Comparison of ENCODE assay signal across 1 cellular context in the genomic region with DNA sequence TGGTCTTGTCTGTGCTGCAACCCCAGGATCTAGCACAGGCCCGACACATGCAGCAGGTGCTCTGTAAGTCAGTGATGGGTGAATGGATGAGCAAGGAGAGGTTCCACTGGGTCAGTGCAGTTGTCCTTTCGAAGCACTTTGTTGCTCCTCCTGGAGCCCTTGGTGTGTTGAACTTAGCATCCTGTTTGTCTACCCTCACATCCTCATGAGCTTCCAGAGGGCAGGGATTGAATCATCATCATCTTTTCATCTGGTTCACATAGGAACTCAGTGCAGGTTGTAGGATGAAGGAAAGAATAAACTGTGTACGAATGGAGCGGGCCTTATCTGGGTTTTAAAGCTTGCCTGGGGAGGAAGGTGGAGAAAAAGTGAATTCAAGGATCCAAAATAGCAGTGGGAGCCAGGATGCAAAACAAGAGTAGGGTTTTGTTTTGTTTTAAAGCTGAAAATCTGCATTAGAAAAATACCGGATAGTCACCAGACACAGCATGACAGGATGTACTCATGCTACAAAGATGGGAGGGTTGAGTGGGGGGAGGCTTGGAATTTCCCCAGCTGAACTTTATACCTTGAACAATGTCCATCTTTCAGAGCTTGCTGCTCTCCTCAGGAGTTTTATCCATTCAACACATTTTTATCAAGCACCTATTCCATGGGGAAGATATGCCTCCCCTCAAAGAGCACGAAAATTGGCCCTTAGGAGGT.
TF ChIP-seq lines count a peak whose summit lies in the region.

No MANE protein-coding gene starts in this region.

TF ChIP-seq in HepG2, 621 proteins besides CTCF, POLR2A, EP300 and RAD21 (continued from another document and continues in another):
- TF ChIP-seq MZF1 (CRISPR knock-in tag; IDR thresholded peaks at IDR 0.05; ENCODE audit: borderline replicate concordance) (no peak), THAP11 (CRISPR knock-in tag; IDR thresholded peaks at IDR 0.05) (0 out of 2 replicates have a peak, but pooled peaks have one; percentile 32), ZNF672 (CRISPR knock-in tag; IDR thresholded peaks at IDR 0.05) (no peak), CBX1 (IDR thresholded peaks at IDR 0.05; ENCODE audit: low read depth) (no peak), POGZ (CRISPR knock-in tag; IDR thresholded peaks at IDR 0.05) (0 out of 2 replicates have a peak, but pooled peaks have one; percentile 16), NFKB2 (CRISPR knock-in tag; IDR thresholded peaks at IDR 0.05; ENCODE audit: borderline replicate concordance) (no peak), ZMYM2 (CRISPR knock-in tag; IDR thresholded peaks at IDR 0.05) (no peak), ZBTB20 (CRISPR knock-in tag; IDR thresholded peaks at IDR 0.05; ENCODE audit: borderline replicate concordance, low read depth) (0 out of 2 replicates have a peak, but pooled peaks have one; percentile 58), ZNF317 (CRISPR knock-in tag; IDR thresholded peaks at IDR 0.05) (0 out of 2 replicates have a peak, but pooled peaks have one; percentile 36), RBM22 (optimal IDR thresholded peaks at IDR 0.05; ENCODE audit: low read length) (no peak), ZNF12 (CRISPR knock-in tag; IDR thresholded peaks at IDR 0.05) (no peak), PPARG (CRISPR knock-in tag; conservative IDR thresholded peaks at IDR 0.05) (0 out of 2 replicates have a peak, but pooled peaks have one; percentile 12), SRF (IDR thresholded peaks at IDR 0.05; ENCODE audit: low read depth, low read length) (no peak), PHF21A (CRISPR knock-in tag; IDR thresholded peaks at IDR 0.05) (0 out of 2 replicates have a peak, but pooled peaks have one; percentile 15), ZNF713 (CRISPR knock-in tag; IDR thresholded peaks at IDR 0.05) (no peak), POLR2G (IDR thresholded peaks at IDR 0.05; ENCODE audit: low read depth, low read length) (peak; percentile 36), NCOA2 (CRISPR knock-in tag; IDR thresholded peaks at IDR 0.05) (peak; percentile 63), ZNF333 (CRISPR knock-in tag; IDR thresholded peaks at IDR 0.05; ENCODE audit: borderline replicate concordance) (no peak), FOXK1 (CRISPR knock-in tag; IDR thresholded peaks at IDR 0.05; ENCODE audit: borderline replicate concordance, low read depth) (peak; percentile 62; the same call in 1 of the 2 replicates), SOX13 (IDR thresholded peaks at IDR 0.05) (no peak), SOX13 (CRISPR knock-in tag; conservative IDR thresholded peaks at IDR 0.05 in 1 of 2, IDR thresholded peaks at IDR 0.05 in 1 of 2) (peak in 1 of 2 experiments; percentile 72; a peak in 2 of 4 replicates), RCOR2 (CRISPR knock-in tag; IDR thresholded peaks at IDR 0.05) (0 out of 2 replicates have a peak, but pooled peaks have one; percentile 30), NR1H2 (CRISPR knock-in tag; IDR thresholded peaks at IDR 0.05; ENCODE audit: borderline replicate concordance, low read depth) (no peak), TSC22D2 (CRISPR knock-in tag; IDR thresholded peaks at IDR 0.05; ENCODE audit: borderline replicate concordance) (no peak), TCF7L2 (IDR thresholded peaks at IDR 0.05; ENCODE audit: low read depth, low read length) (no peak), ZBTB3 (CRISPR knock-in tag; IDR thresholded peaks at IDR 0.05; ENCODE audit: borderline replicate concordance, low read depth) (0 out of 2 replicates have a peak, but pooled peaks have one; percentile 36), HIVEP1 (CRISPR knock-in tag; IDR thresholded peaks at IDR 0.05) (no peak), POLR2AphosphoS2 (IDR thresholded peaks at IDR 0.05; ENCODE audit: low read depth, low read length) (no peak), BRD4 (CRISPR knock-in tag; IDR thresholded peaks at IDR 0.05) (no peak), NR2C2 (CRISPR knock-in tag; IDR thresholded peaks at IDR 0.05; ENCODE audit: borderline replicate concordance) (peak; percentile 28; the same call in 1 of the 2 replicates), ZNF230 (CRISPR knock-in tag; IDR thresholded peaks at IDR 0.05) (0 out of 2 replicates have a peak, but pooled peaks have one; percentile 46), ZFP1 (CRISPR knock-in tag; IDR thresholded peaks at IDR 0.05) (0 out of 2 replicates have a peak, but pooled peaks have one; percentile 68), ZNF124 (CRISPR knock-in tag; IDR thresholded peaks at IDR 0.05) (peak; percentile 34; the same call in 1 of the 2 replicates), GABPA (IDR thresholded peaks at IDR 0.05; ENCODE audit: low read depth, low read length) (no peak), GABPA (CRISPR knock-in tag; IDR thresholded peaks at IDR 0.05; ENCODE audit: low read depth) (peak; percentile 48; the same call in 1 of the 2 replicates)
- TF ChIP-seq, protein P1, sequence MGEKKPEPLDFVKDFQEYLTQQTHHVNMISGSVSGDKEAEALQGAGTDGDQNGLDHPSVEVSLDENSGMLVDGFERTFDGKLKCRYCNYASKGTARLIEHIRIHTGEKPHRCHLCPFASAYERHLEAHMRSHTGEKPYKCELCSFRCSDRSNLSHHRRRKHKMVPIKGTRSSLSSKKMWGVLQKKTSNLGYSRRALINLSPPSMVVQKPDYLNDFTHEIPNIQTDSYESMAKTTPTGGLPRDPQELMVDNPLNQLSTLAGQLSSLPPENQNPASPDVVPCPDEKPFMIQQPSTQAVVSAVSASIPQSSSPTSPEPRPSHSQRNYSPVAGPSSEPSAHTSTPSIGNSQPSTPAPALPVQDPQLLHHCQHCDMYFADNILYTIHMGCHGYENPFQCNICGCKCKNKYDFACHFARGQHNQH (CRISPR knock-in tag; IDR thresholded peaks at IDR 0.05), result peak; percentile 74; the same call in 1 of the 2 replicates
- TF ChIP-seq, protein P2, sequence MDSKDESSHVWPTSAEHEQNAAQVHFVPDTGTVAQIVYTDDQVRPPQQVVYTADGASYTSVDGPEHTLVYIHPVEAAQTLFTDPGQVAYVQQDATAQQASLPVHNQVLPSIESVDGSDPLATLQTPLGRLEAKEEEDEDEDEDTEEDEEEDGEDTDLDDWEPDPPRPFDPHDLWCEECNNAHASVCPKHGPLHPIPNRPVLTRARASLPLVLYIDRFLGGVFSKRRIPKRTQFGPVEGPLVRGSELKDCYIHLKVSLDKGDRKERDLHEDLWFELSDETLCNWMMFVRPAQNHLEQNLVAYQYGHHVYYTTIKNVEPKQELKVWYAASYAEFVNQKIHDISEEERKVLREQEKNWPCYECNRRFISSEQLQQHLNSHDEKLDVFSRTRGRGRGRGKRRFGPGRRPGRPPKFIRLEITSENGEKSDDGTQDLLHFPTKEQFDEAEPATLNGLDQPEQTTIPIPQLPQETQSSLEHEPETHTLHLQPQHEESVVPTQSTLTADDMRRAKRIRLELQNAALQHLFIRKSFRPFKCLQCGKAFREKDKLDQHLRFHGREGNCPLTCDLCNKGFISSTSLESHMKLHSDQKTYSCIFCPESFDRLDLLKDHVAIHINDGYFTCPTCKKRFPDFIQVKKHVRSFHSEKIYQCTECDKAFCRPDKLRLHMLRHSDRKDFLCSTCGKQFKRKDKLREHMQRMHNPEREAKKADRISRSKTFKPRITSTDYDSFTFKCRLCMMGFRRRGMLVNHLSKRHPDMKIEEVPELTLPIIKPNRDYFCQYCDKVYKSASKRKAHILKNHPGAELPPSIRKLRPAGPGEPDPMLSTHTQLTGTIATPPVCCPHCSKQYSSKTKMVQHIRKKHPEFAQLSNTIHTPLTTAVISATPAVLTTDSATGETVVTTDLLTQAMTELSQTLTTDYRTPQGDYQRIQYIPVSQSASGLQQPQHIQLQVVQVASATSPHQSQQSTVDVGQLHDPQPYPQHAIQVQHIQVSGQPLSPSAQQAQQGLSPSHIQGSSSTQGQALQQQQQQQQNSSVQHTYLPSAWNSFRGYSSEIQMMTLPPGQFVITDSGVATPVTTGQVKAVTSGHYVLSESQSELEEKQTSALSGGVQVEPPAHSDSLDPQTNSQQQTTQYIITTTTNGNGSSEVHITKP (CRISPR knock-in tag; IDR thresholded peaks at IDR 0.05; ENCODE audit: low read depth), result 0 out of 2 replicates have a peak, but pooled peaks have one; percentile 21
- TF ChIP-seq, protein P3, sequence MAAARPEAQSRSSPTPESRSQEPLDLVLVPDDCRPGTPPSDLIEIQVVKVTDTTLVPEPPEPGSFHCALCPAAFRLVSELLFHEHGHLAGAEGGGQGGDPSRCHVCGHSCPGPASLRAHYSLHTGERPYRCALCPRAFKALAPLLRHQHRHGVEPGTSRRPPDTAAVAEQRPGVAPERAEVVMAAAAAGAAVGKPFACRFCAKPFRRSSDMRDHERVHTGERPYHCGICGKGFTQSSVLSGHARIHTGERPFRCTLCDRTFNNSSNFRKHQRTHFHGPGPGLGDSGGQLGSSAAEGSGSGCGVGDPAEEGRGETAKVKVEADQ (CRISPR knock-in tag; IDR thresholded peaks at IDR 0.05; ENCODE audit: borderline replicate concordance), result no peak
- TF ChIP-seq, protein P4, sequence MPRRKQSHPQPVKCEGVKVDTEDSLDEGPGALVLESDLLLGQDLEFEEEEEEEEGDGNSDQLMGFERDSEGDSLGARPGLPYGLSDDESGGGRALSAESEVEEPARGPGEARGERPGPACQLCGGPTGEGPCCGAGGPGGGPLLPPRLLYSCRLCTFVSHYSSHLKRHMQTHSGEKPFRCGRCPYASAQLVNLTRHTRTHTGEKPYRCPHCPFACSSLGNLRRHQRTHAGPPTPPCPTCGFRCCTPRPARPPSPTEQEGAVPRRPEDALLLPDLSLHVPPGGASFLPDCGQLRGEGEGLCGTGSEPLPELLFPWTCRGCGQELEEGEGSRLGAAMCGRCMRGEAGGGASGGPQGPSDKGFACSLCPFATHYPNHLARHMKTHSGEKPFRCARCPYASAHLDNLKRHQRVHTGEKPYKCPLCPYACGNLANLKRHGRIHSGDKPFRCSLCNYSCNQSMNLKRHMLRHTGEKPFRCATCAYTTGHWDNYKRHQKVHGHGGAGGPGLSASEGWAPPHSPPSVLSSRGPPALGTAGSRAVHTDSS (CRISPR knock-in tag; conservative IDR thresholded peaks at IDR 0.05), result no peak
- TF ChIP-seq, protein P5, sequence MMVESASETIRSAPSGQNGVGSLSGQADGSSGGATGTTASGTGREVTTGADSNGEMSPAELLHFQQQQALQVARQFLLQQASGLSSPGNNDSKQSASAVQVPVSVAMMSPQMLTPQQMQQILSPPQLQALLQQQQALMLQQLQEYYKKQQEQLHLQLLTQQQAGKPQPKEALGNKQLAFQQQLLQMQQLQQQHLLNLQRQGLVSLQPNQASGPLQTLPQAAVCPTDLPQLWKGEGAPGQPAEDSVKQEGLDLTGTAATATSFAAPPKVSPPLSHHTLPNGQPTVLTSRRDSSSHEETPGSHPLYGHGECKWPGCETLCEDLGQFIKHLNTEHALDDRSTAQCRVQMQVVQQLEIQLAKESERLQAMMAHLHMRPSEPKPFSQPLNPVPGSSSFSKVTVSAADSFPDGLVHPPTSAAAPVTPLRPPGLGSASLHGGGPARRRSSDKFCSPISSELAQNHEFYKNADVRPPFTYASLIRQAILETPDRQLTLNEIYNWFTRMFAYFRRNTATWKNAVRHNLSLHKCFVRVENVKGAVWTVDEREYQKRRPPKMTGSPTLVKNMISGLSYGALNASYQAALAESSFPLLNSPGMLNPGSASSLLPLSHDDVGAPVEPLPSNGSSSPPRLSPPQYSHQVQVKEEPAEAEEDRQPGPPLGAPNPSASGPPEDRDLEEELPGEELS (CRISPR knock-in tag; IDR thresholded peaks at IDR 0.05), result peak; percentile 81
- TF ChIP-seq, protein P6, sequence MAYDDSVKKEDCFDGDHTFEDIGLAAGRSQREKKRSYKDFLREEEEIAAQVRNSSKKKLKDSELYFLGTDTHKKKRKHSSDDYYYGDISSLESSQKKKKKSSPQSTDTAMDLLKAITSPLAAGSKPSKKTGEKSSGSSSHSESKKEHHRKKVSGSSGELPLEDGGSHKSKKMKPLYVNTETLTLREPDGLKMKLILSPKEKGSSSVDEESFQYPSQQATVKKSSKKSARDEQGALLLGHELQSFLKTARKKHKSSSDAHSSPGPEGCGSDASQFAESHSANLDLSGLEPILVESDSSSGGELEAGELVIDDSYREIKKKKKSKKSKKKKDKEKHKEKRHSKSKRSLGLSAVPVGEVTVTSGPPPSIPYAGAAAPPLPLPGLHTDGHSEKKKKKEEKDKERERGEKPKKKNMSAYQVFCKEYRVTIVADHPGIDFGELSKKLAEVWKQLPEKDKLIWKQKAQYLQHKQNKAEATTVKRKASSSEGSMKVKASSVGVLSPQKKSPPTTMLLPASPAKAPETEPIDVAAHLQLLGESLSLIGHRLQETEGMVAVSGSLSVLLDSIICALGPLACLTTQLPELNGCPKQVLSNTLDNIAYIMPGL (CRISPR knock-in tag; IDR thresholded peaks at IDR 0.05; ENCODE audit: borderline replicate concordance in 1 of 2, low read depth in 1 of 2), result 0 out of 4 replicates have a peak, but pooled peaks of 1 of the 2 experiments have one; percentile 23
- TF ChIP-seq, protein P7, sequence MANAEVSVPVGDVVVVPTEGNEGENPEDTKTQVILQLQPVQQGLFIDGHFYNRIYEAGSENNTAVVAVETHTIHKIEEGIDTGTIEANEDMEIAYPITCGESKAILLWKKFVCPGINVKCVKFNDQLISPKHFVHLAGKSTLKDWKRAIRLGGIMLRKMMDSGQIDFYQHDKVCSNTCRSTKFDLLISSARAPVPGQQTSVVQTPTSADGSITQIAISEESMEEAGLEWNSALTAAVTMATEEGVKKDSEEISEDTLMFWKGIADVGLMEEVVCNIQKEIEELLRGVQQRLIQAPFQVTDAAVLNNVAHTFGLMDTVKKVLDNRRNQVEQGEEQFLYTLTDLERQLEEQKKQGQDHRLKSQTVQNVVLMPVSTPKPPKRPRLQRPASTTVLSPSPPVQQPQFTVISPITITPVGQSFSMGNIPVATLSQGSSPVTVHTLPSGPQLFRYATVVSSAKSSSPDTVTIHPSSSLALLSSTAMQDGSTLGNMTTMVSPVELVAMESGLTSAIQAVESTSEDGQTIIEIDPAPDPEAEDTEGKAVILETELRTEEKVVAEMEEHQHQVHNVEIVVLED (CRISPR knock-in tag; IDR thresholded peaks at IDR 0.05; ENCODE audit: borderline replicate concordance), result no peak
- TF ChIP-seq, protein P8, sequence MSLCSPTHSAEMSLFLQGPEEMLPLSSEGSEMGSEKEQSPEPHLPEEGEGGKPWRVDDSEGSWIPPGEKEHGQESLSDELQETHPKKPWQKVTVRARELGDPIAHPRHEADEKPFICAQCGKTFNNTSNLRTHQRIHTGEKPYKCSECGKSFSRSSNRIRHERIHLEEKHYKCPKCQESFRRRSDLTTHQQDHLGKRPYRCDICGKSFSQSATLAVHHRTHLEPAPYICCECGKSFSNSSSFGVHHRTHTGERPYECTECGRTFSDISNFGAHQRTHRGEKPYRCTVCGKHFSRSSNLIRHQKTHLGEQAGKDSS (CRISPR knock-in tag; IDR thresholded peaks at IDR 0.05; ENCODE audit: borderline replicate concordance, low read depth), result no peak
- TF ChIP-seq, protein P9, sequence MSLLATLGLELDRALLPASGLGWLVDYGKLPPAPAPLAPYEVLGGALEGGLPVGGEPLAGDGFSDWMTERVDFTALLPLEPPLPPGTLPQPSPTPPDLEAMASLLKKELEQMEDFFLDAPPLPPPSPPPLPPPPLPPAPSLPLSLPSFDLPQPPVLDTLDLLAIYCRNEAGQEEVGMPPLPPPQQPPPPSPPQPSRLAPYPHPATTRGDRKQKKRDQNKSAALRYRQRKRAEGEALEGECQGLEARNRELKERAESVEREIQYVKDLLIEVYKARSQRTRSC (CRISPR knock-in tag; IDR thresholded peaks at IDR 0.05; ENCODE audit: low read depth), result no peak
- TF ChIP-seq, protein P10, sequence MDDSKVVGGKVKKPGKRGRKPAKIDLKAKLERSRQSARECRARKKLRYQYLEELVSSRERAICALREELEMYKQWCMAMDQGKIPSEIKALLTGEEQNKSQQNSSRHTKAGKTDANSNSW (CRISPR knock-in tag; IDR thresholded peaks at IDR 0.05; ENCODE audit: borderline replicate concordance), result no peak
